Comparison of ENCODE assay signal across 23 cellular contexts in the genomic region with DNA sequence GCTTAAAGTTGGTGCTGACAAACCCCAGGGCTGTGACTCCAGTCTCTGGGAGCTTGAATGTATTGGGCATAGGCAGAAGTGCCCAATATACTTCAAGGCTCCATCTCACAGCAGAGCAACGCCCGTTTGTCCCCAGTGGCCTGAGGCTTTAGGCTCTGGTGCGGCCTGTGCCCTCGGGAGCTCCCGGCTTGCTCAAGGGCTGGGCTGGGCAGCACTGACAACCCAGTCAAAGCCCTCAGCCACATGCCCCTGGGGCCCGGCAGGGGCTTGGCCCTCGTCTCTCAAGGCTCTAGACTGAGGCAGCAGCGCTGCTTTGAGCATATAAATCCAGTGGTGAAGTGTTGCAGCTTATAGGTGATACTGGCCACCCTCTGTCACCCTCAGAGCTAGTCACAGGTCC.
"Had no signal": no experiment of that assay in that cellular context is flagged by ENCODE, and none has a peak within 500 bp of the region (broad histone marks: within the 10 kb centered on the region; RNA-seq: fewer than 3 reads in every experiment).

No MANE protein-coding gene starts in this region.

- DNase-seq: Kasumi-1, MM.1S, NCI-H1092 treated with DMSO at 0.1 percent for 48 hours, NCI-H1436, NCI-H187, NCI-H2029, NCI-H2081 treated with DMSO at 0.1 percent for 48 hours, NCI-H2171, NCI-H226, NCI-H446, NCI-H510A, NCI-H524 treated with DMSO at 0.1 percent for 48 hours, NCI-H69, NCI-H774, SIG-M5, SK-N-SH, SW 1271, T-cell had no signal

- H3K4me3 Mint-ChIP-seq: IgD-negative memory B cell, T-cell had no signal

- H3K9me3 ChIP-seq: SK-N-SH had no signal

- H3K9ac ChIP-seq: KMS-11, SK-N-SH had no signal

- H3K36me3 Mint-ChIP-seq: IgD-negative memory B cell, T-cell had no signal

- H3K27ac Mint-ChIP-seq: IgD-negative memory B cell, T-cell had no signal

- ATAC-seq: K562, T-cell had no signal

- H3K4me3 ChIP-seq: K562 had no signal

- H3K27ac ChIP-seq: HL-60, KMS-11, RWPE1 had no signal

- H3K4me2 ChIP-seq: KMS-11, SK-N-SH had no signal

- H3K9me3 Mint-ChIP-seq: IgD-negative memory B cell, T-cell had no signal

- H3K4me1 Mint-ChIP-seq: IgD-negative memory B cell, T-cell had no signal
